In the genomic region with DNA sequence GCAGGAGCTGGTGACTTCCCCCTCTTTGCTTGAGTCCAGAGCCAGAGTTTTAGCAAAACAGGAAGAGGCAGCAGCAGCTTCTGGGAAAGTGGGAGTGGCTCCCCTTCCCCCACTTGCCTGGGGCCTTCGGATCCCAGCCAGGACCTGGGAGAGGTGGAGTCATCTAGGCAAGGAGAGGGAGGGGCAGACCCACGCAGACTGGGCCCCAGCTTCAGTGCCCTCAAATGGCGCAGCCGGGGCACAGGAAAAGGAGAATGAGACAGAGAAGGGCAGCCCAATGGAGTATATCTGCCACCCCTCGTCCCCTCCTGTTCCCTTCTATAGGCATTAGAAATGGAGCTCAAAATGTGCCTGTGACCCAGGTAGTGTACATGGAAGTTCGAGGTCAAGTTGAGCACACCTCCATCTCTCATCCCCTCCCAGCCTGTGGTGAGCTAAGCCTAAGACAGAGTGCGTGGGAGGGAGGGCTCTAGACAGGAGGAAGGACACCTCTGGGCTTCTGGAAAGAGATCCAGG, we compare ENCODE assay signal across 8 cellular contexts. TPM values are rescaled to one million over a fixed set of nuclear protein-coding genes. Genes with fewer than 3 reads are reported as not detected.
A peak's percentile ranks its signal among the peaks of the same experiment; 100 is the strongest.
DNase-seq lines count a peak whose midpoint lies in the region; ATAC-seq and TF ChIP-seq lines count a peak whose summit lies in the region.

No MANE protein-coding gene starts in this region.

- TF ChIP-seq CTCF in HCT116 (IDR thresholded peaks at IDR 0.05 in 2 of 3, conservative IDR thresholded peaks at IDR 0.05 in 1 of 3; ENCODE audit: borderline replicate concordance in 1 of 3, insufficient read depth in 1 of 3, low read depth in 2 of 3, low read length in 2 of 3) (no peak), fibroblast of mammary gland (conservative IDR thresholded peaks at IDR 0.05; ENCODE audit: control insufficient read depth, insufficient read depth, low read depth, low read length) (no peak), natural killer cell (IDR thresholded peaks at IDR 0.05) (no peak)

- no peak for TF ChIP-seq RAD21 in HCT116 (IDR thresholded peaks at IDR 0.05; ENCODE audit: low read depth)

- H3K27ac Mint-ChIP-seq in T-cell: peak overlapping the region; percentile 76 to 87
- no peak overlapping the region for H3K27ac Mint-ChIP-seq in natural killer cell

- H3K4me3 ChIP-seq in HCT116 (replicated peaks in 1 of 2; ENCODE audit: low read depth in 1 of 2, low read length in 2 of 2): peak overlapping the region; percentile 27 to 37
- H3K4me3 ChIP-seq in fibroblast of mammary gland (ENCODE audit: control insufficient read depth, low read depth, low read length): no peak overlapping the region

- peak; percentile 89 for ATAC-seq in HCT116
- no peak for ATAC-seq in T-cell (replicated peaks in 1 of 4)
- no peak for ATAC-seq in HG03280 (IDR thresholded peaks at IDR 0.05; ENCODE audit: unreplicated experiment)
- ATAC-seq in natural killer cell: no peak

- no peaks in the 10 kb centered on the region for H3K27me3 ChIP-seq in HCT116 (ENCODE audit: insufficient read depth, low read length)

- no peaks in the 10 kb centered on the region for H3K27me3 Mint-ChIP-seq in T-cell
- no peaks in the 10 kb centered on the region for H3K27me3 Mint-ChIP-seq in natural killer cell (ENCODE audit: low read depth in 2 of 2)

- no peaks in the 10 kb centered on the region for H4K20me1 ChIP-seq in HCT116 (ENCODE audit: insufficient read depth)

- peak overlapping the region; percentile 46 for H3K9ac ChIP-seq in HCT116 (ENCODE audit: low read length)

- H3K4me2 ChIP-seq in HCT116 (ENCODE audit: low read length): peak overlapping the region; percentile 68

- H3K36me3 ChIP-seq in HCT116 (ENCODE audit: control insufficient read depth in 1 of 2, insufficient read depth in 2 of 2, low read length in 2 of 2): no peaks in the 10 kb centered on the region

- DNase-seq in HCT116 (ENCODE audit: low read depth, low spot score) (peak; percentile 41), T-cell (no peak), fibroblast of mammary gland (ENCODE audit: low read depth) (peak; percentile 69), posterior vena cava (ENCODE audit: low spot score) (peak; percentile 92), Ammon's horn (ENCODE audit: low spot score) (no peak), natural killer cell (no peak)
- no peak for DNase-seq in stimulated activated CD4-positive, alpha-beta T cell treated with anti-CD3 and anti-CD28 coated beads, Interleukin-15, amount 100 ng/mL, for 24 hours

- BruUV-seq in HCT116 (replicated peaks; lab: Mats Ljungman, UMichigan): no TSS peak

- H3K4me1 Mint-ChIP-seq in T-cell (peaks cover 90 to 92% (median 91%) of the 10 kb centered on the region in 3 donors), natural killer cell (peaks cover 24 to 40% of the 10 kb centered on the region in 2 donors)

- H3K9me3 Mint-ChIP-seq in T-cell: no peaks in the 10 kb centered on the region
- no peaks in the 10 kb centered on the region for H3K9me3 Mint-ChIP-seq in natural killer cell

- peak; percentile 25 for TF ChIP-seq POLR2A in HCT116 (IDR thresholded peaks at IDR 0.05; ENCODE audit: borderline replicate concordance, extremely low read depth, insufficient read depth, insufficient read length)

- peaks cover 30 to 37% of the 10 kb centered on the region in 2 experiments for H3K4me1 ChIP-seq in HCT116 (ENCODE audit: control insufficient read depth in 1 of 2, insufficient read depth in 2 of 2, low read length in 2 of 2)

- H3K79me2 ChIP-seq in HCT116 (ENCODE audit: insufficient read depth, low read length): no peaks in the 10 kb centered on the region

- RAD21 ChIA-PET in HCT116 (lab: Charles Lee; ENCODE audit: low non-redundant PET in 1 of 2, low total read pairs in 2 of 2, uncharacterized antibody in 2 of 2, unreplicated experiment in 2 of 2): interaction anchor here (0.6 to 1.0 kb wide), 3 partner anchors 8 to 32 kb away, joined by 3 to 4 read pairs (median 4); no protein-coding TSS in a partner anchor

- H2AFZ ChIP-seq in HCT116 (ENCODE audit: low read depth, low read length, poor library complexity, severe bottlenecking): peak overlapping the region; percentile 75

- intact Hi-C loops in HCT116 (cut with micrococcal nuclease) (no loop called here), posterior vena cava (cut with DNase I) (no loop called here), natural killer cell (cut with micrococcal nuclease) (no loop called here)

- H3K27ac ChIP-seq in HCT116 (ENCODE audit: low read depth, low read length): peak overlapping the region; percentile 50

- no peaks in the 10 kb centered on the region for H3K9me3 ChIP-seq in HCT116 (ENCODE audit: control insufficient read depth in 1 of 2, insufficient read depth in 1 of 2, low read depth in 1 of 2, low read length in 2 of 2)

- H3K9me2 ChIP-seq in HCT116 (ENCODE audit: insufficient read depth): no peaks in the 10 kb centered on the region

- CTCF ChIA-PET in HCT116 (lab: Charles Lee): interaction anchor here (0.8 to 4.0 kb wide), 7 partner anchors 9 to 86 kb away, joined by 3 to 47 read pairs (median 7); no protein-coding TSS in a partner anchor
- CTCF ChIA-PET in T-cell (lab: Charles Lee): interaction anchor here (0.6 to 1.7 kb wide), 10 partner anchors 9 to 168 kb away, joined by 3 to 11 read pairs (median 4); no protein-coding TSS in a partner anchor

- POLR2A ChIA-PET in HCT116 (lab: Charles Lee): interaction anchor here (0.6 to 2.2 kb wide), 7 partner anchors 8 to 107 kb away, joined by 3 to 16 read pairs (median 6); no protein-coding TSS in a partner anchor
- POLR2A ChIA-PET in T-cell (lab: Charles Lee): no interaction called here

- H3K4me3 Mint-ChIP-seq in T-cell (peak overlapping the region in 1 of 3 donors; percentile 60), natural killer cell (no peak overlapping the region)

- H3K36me3 Mint-ChIP-seq in T-cell (no peaks in the 10 kb centered on the region), natural killer cell (no peaks in the 10 kb centered on the region)

TF ChIP-seq in HCT116, 20 proteins besides CTCF, POLR2A, EP300 and RAD21:
- TF ChIP-seq CBX3 (IDR thresholded peaks at IDR 0.05; ENCODE audit: low read depth): peak; percentile 61; the same call in 1 of the 2 replicates
- peak; percentile 64 for TF ChIP-seq POLR2AphosphoS5 (IDR thresholded peaks at IDR 0.05; ENCODE audit: low read depth, low read length)
- TF ChIP-seq YY1 (IDR thresholded peaks at IDR 0.05; ENCODE audit: extremely low read depth, insufficient replicate concordance, low read depth, low read length): peak; percentile 31
- TF ChIP-seq MAX (IDR thresholded peaks at IDR 0.05): no peak
- peak; percentile 73 for TF ChIP-seq SP1 (IDR thresholded peaks at IDR 0.05; ENCODE audit: low read depth)
- TF ChIP-seq, protein P1, sequence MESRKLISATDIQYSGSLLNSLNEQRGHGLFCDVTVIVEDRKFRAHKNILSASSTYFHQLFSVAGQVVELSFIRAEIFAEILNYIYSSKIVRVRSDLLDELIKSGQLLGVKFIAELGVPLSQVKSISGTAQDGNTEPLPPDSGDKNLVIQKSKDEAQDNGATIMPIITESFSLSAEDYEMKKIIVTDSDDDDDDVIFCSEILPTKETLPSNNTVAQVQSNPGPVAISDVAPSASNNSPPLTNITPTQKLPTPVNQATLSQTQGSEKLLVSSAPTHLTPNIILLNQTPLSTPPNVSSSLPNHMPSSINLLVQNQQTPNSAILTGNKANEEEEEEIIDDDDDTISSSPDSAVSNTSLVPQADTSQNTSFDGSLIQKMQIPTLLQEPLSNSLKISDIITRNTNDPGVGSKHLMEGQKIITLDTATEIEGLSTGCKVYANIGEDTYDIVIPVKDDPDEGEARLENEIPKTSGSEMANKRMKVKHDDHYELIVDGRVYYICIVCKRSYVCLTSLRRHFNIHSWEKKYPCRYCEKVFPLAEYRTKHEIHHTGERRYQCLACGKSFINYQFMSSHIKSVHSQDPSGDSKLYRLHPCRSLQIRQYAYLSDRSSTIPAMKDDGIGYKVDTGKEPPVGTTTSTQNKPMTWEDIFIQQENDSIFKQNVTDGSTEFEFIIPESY (IDR thresholded peaks at IDR 0.05; ENCODE audit: extremely low read depth, insufficient replicate concordance, low read length): no peak
- peak; percentile 88 for TF ChIP-seq EGR1 (IDR thresholded peaks at IDR 0.05; ENCODE audit: low read depth)

RNA-seq across cellular contexts. Expression of gene HDAC7, which starts 9.3 kb away (rescaled TPM):
- total RNA-seq in HCT116 (2021; ENCODE audit: unreplicated experiment): 38.1 TPM
- 23.3 and 24.6 TPM in 2 replicates for polyA plus RNA-seq in HCT116 (2012)
- 100 to 1,000 TPM; 142 to 192 (median 165) TPM for total RNA-seq in T-cell
- 100 to 1,000 TPM; 111 to 126 TPM for total RNA-seq in posterior vena cava
- total RNA-seq in natural killer cell: 100 to 1,000 TPM; 141 to 235 (median 147) TPM

RNA-seq across cellular contexts. Expression of gene SLC48A1, which starts 56.0 kb away (rescaled TPM):
- total RNA-seq in HCT116 (2021; ENCODE audit: unreplicated experiment): 20.0 TPM
- 12.2 and 15.7 TPM in 2 replicates for polyA plus RNA-seq in HCT116 (2012)
- total RNA-seq in T-cell: 10 to 100 TPM in 3 of 5 donors, 1 to 10 TPM in 2; 5.8 to 13.7 (median 10.2) TPM
- total RNA-seq in posterior vena cava: 10 to 100 TPM; 28.5 to 33.8 TPM
- 1 to 10 TPM; 2.0 to 4.4 (median 3.4) TPM for total RNA-seq in natural killer cell

Comparison
In these comparisons a context has a peak if more than half of its experiments do, and no peak if none do; other contexts are left out.
1. DNase-seq: peak in HCT116 (single experiment), fibroblast of mammary gland (single experiment) and posterior vena cava (single experiment); none in T-cell (0 of 34), Ammon's horn (single experiment), natural killer cell (single experiment) and stimulated activated CD4-positive, alpha-beta T cell treated with anti-CD3 and anti-CD28 coated beads, Interleukin-15, amount 100 ng/mL, for 24 hours (single experiment).
2. H3K27ac Mint-ChIP-seq: peak in T-cell (2 of 2); none in natural killer cell (0 of 2).